13 cellular contexts compared by ENCODE assay signal in the genomic region with DNA sequence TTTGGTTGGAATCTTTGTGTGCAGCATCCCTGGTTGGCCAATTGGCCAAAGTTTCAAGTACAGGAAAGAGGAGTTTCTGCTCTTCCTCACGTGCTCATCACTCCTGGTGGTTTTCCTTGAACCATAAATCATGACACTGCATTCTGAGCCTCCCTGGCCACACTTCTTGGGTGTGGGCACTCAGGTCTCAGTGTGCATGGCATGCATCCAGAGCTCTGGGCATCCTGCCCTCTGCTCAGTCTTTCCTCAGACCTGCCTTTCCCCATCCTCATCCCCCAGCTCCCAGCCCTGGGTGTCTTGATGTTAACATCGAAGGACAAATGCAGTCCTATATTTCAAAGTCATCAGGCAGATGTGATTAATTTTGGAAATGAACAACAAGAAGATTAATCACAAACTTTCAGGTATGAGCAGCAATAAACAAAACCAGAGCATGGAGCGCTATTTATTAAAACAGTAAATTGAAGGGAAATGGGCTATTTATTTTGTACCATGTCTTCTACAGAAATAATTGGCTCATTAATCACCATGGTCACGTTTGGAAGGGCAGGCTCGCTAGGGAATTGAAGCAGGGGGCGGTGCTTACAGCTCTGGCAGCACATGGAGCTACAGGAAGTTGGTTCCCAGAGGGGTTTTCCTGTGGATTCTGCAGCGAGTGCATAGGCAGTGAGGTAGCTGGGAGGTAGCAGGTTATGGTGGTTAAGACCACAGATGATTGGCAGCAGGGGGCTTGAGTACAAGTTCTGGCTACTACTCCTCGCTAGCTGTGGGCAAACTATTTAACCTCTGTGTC.
DNase-seq lines count a peak whose midpoint lies in the region; ATAC-seq and TF ChIP-seq lines count a peak whose summit lies in the region.
"Had no signal": no experiment of that assay in that cellular context is flagged by ENCODE, and none has a peak within 500 bp of the region (broad histone marks: within the 10 kb centered on the region; RNA-seq: fewer than 3 reads in every experiment).

No MANE protein-coding gene starts in this region.

- no peak for TF ChIP-seq POLR2A in breast epithelium (IDR thresholded peaks at IDR 0.05)

- no peaks in the 10 kb centered on the region for H3K4me1 ChIP-seq in breast epithelium
- H3K4me1 ChIP-seq: uterus had no signal

- H3K27ac Mint-ChIP-seq in MCF 10A (ENCODE audit: low read depth, unreplicated experiment): no peak overlapping the region
- H3K27ac Mint-ChIP-seq in endothelial cell (ENCODE audit: unreplicated experiment): no peak overlapping the region

- peaks cover 12% of the 10 kb centered on the region for H3K27me3 Mint-ChIP-seq in MCF 10A (ENCODE audit: insufficient read depth, unreplicated experiment)
- peaks cover 11% of the 10 kb centered on the region for H3K27me3 Mint-ChIP-seq in endothelial cell (ENCODE audit: unreplicated experiment)

- no peaks in the 10 kb centered on the region for H3K9me3 Mint-ChIP-seq in MCF 10A (ENCODE audit: unreplicated experiment)
- no peaks in the 10 kb centered on the region for H3K9me3 Mint-ChIP-seq in endothelial cell (ENCODE audit: unreplicated experiment)

- H3K36me3 ChIP-seq in breast epithelium: no peaks in the 10 kb centered on the region
- H3K36me3 ChIP-seq: uterus had no signal

- H3K4me3 Mint-ChIP-seq in MCF 10A (ENCODE audit: unreplicated experiment) (no peak overlapping the region), endothelial cell (ENCODE audit: unreplicated experiment) (no peak overlapping the region)

- DNase-seq in MCF 10A (ENCODE audit: unreplicated experiment) (peak; percentile 43), breast epithelium (ENCODE audit: low spot score in 2 of 2) (no peak), NCI-H446 treated with DMSO at 0.1 percent for 48 hours (lab: John Stamatoyannopoulos, UW) (peak; percentile 53), endothelial cell (ENCODE audit: low spot score) (peak; percentile 16), DMS114 treated with DMSO at 0.1 percent for 48 hours (lab: John Stamatoyannopoulos, UW; ENCODE audit: unreplicated experiment) (no peak), NCI-H510A (lab: John Stamatoyannopoulos, UW) (no peak), activated gamma-delta T cell (lab: John Stamatoyannopoulos, UW) (no peak)
- DNase-seq: head of caudate nucleus, mucosa of descending colon had no signal

- H3K27me3 ChIP-seq in breast epithelium: no peaks in the 10 kb centered on the region
- H3K27me3 ChIP-seq: dorsolateral prefrontal cortex, uterus had no signal

- H3K27ac ChIP-seq in breast epithelium: no peak overlapping the region
- H3K27ac ChIP-seq: dorsolateral prefrontal cortex, uterus had no signal

- peaks cover 9% of the 10 kb centered on the region for H3K4me1 Mint-ChIP-seq in MCF 10A (ENCODE audit: insufficient read depth, unreplicated experiment)
- peaks cover 32% of the 10 kb centered on the region for H3K4me1 Mint-ChIP-seq in endothelial cell (ENCODE audit: unreplicated experiment)

- H3K4me3 ChIP-seq in breast epithelium: no peak overlapping the region
- H3K4me3 ChIP-seq: dorsolateral prefrontal cortex, mucosa of descending colon, uterus had no signal

- no TSS peak for BruUV-seq in MCF 10A (replicated peaks; lab: Mats Ljungman, UMichigan)

- H3K9me3 ChIP-seq in breast epithelium: no peaks in the 10 kb centered on the region
- H3K9me3 ChIP-seq: mucosa of descending colon, uterus had no signal

- POLR2A ChIA-PET in MCF 10A (lab: Yijun Ruan, JAX): interaction anchor here (0.6 to 2.0 kb wide), 2 partner anchors 52 to 235 kb away, joined by 3 to 5 read pairs; no protein-coding TSS in a partner anchor

- no peaks in the 10 kb centered on the region for H3K36me3 Mint-ChIP-seq in MCF 10A (ENCODE audit: insufficient read depth, unreplicated experiment)
- H3K36me3 Mint-ChIP-seq in endothelial cell (ENCODE audit: low read depth, unreplicated experiment): peaks cover 38% of the 10 kb centered on the region

- TF ChIP-seq CTCF in MCF 10A (IDR thresholded peaks at IDR 0.05; ENCODE audit: unreplicated experiment) (no peak), breast epithelium (IDR thresholded peaks at IDR 0.05) (no peak), endothelial cell (IDR thresholded peaks at IDR 0.05; ENCODE audit: unreplicated experiment) (no peak)

- CTCF ChIA-PET in MCF 10A (lab: Yijun Ruan, JAX): interaction anchor here (7.9 kb wide), 1 partner anchor 236 kb away, joined by 63 read pairs; no protein-coding TSS in a partner anchor

- intact Hi-C loops in MCF 10A (cut with micrococcal nuclease) (loop anchor here (10.0 kb wide), 1 partner anchor 319 kb away; no protein-coding TSS in a partner anchor), breast epithelium (cut with DNase I; ENCODE audit: low total_unique reads) (no loop called here)

- no peak for ATAC-seq in GM21786 (IDR thresholded peaks at IDR 0.05; ENCODE audit: unreplicated experiment)
- ATAC-seq: HCT116, mucosa of descending colon had no signal

Comparison
In these comparisons a context has a peak if more than half of its experiments do, and no peak if none do; other contexts are left out.
1. DNase-seq: peak in MCF 10A (single experiment), NCI-H446 treated with DMSO at 0.1 percent for 48 hours (single experiment) and endothelial cell (single experiment); none in breast epithelium (0 of 2), DMS114 treated with DMSO at 0.1 percent for 48 hours (single experiment), NCI-H510A (single experiment) and activated gamma-delta T cell (single experiment).